In the genomic region with DNA sequence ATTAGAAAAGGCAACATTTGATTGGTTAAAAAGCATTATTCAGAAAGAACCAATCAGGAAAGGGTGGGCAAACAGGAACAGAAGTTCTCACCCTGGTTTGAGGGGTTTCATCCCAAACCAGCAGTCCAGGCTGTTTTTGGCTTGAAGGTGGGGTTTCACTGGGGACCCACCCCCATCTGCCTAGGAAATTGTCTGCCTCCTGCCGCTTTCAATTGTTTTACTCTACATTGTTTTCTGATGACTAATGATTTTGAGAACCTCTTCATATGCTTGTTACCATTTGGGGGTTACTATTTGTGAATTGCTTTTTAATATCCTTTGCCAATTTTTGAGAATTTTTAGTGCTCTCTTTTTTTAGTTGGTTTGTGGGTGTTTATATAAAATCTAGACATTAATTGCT, we compare ENCODE assay signal across 24 cellular contexts. TPM values are rescaled to one million over a fixed set of nuclear protein-coding genes. Genes with fewer than 3 reads are reported as not detected.
DNase-seq lines count a peak whose midpoint lies in the region; ATAC-seq, FAIRE-seq and TF ChIP-seq lines count a peak whose summit lies in the region.
"Had no signal": no experiment of that assay in that cellular context is flagged by ENCODE, and none has a peak within 500 bp of the region (broad histone marks: within the 10 kb centered on the region; RNA-seq: fewer than 3 reads in every experiment).

No MANE protein-coding gene starts in this region.

- H3K4me1 Mint-ChIP-seq in progenitor cell of endocrine pancreas (ENCODE audit: low read depth) = peaks cover 23% of the 10 kb centered on the region

- H3K27ac Mint-ChIP-seq in progenitor cell of endocrine pancreas = no peak overlapping the region
- H3K27ac Mint-ChIP-seq: activated CD8-positive, alpha-beta T cell treated with anti-CD3 and anti-CD28 coated beads for 36 hours; H9; stimulated activated naive CD8-positive, alpha-beta T cell treated with anti-CD3 and anti-CD28 coated beads, Interleukin-15, Interleukin-2, amounts not matched to agents 100 ng/mL and 50 ng/mL, for 24 hours had no signal

- peaks cover 0 to 8% of the 10 kb centered on the region in 2 experiments; a peak in 3 of 5 replicates for H3K27me3 ChIP-seq in HepG2 (ENCODE audit: control insufficient read depth in 1 of 2, insufficient read depth in 2 of 2, low read length in 2 of 2)
- no peaks in the 10 kb centered on the region for H3K27me3 ChIP-seq in right lobe of liver
- H3K27me3 ChIP-seq: tibial nerve had no signal

- H3K4me3 Mint-ChIP-seq in progenitor cell of endocrine pancreas (ENCODE audit: low read depth) = no peak overlapping the region
- H3K4me3 Mint-ChIP-seq: activated CD8-positive, alpha-beta T cell treated with anti-CD3 and anti-CD28 coated beads for 36 hours; stimulated activated naive CD8-positive, alpha-beta T cell treated with anti-CD3 and anti-CD28 coated beads, Interleukin-15, Interleukin-2, amounts not matched to agents 100 ng/mL and 50 ng/mL, for 24 hours had no signal

- H2AFZ ChIP-seq in HepG2 (ENCODE audit: low read length) = no peak overlapping the region

- CTCF ChIA-PET in HepG2 (lab: Yijun Ruan, JAX; ENCODE audit: low intra/inter-chr PET ratio, low total read pairs) = no interaction called here

- H3K9ac ChIP-seq in HepG2 (ENCODE audit: insufficient read depth, low read depth, low read length) = no peak overlapping the region

- H3K4me2 ChIP-seq in HepG2 (ENCODE audit: low read depth, low read length) = no peak overlapping the region

- 0 out of 5 replicates have a peak, but pooled peaks cover 0 to 1% of the 10 kb centered on the region in 2 experiments for H3K36me3 ChIP-seq in HepG2 (replicated peaks in 1 of 2; ENCODE audit: control insufficient read depth in 1 of 2, insufficient read depth in 2 of 2, low read length in 2 of 2)
- no peaks in the 10 kb centered on the region for H3K36me3 ChIP-seq in right lobe of liver
- H3K36me3 ChIP-seq: tibial nerve had no signal

- WGBS in HepG2 (ENCODE audit: low lambda C conversion rate) = 83% methylated on average over 1 of the region's 1 CpG
- WGBS in right lobe of liver (ENCODE audit: insufficient coverage, low coverage, low lambda C conversion rate, missing lambda C conversion rate) = 100% methylated on average over 1 of the region's 1 CpG

- no peaks in the 10 kb centered on the region for H3K36me3 Mint-ChIP-seq in progenitor cell of endocrine pancreas (ENCODE audit: insufficient read depth)

- TF ChIP-seq CTCF in HepG2 (CRISPR knock-in tag; IDR thresholded peaks at IDR 0.05) (no peak), right lobe of liver (IDR thresholded peaks at IDR 0.05) (no peak), astrocyte of the spinal cord (IDR thresholded peaks at IDR 0.05; ENCODE audit: low read depth, low read length) (no peak), progenitor cell of endocrine pancreas (IDR thresholded peaks at IDR 0.05; ENCODE audit: unreplicated experiment) (no peak)

- TF ChIP-seq POLR2A in HepG2 (IDR thresholded peaks at IDR 0.05; ENCODE audit: insufficient read depth in 1 of 2, low read depth in 2 of 2, low read length in 2 of 2) (no peak), right lobe of liver (IDR thresholded peaks at IDR 0.05) (no peak)

- intact Hi-C loops in HepG2 (cut with micrococcal nuclease; ENCODE audit: unreplicated experiment) = no loop called here
- intact Hi-C loops in right lobe of liver (cut with DNase I) = no loop called here

- no peak for FAIRE-seq in HepG2 (lab: Jason Lieb, UNC)
- FAIRE-seq: keratinocyte had no signal

- H3K79me2 ChIP-seq in HepG2 (ENCODE audit: insufficient read depth, low read length) = peaks cover 11% of the 10 kb centered on the region

- DNase-seq in HepG2 (ENCODE audit: low spot score) (no peak), right lobe of liver (no peak), astrocyte of the spinal cord (ENCODE audit: low read depth, low spot score) (peak; percentile 7), islet precursor cell (peak; percentile 14), progenitor cell of endocrine pancreas (ENCODE audit: low spot score, unreplicated experiment) (no peak), G401 (ENCODE audit: low spot score) (no peak), NCI-H748 treated with DMSO at 0.1 percent for 48 hours (lab: John Stamatoyannopoulos, UW) (no peak), iPS-NIHi11 (ENCODE audit: low spot score) (no peak)
- DNase-seq: activated CD8-positive, alpha-beta T cell treated with anti-CD3 and anti-CD28 coated beads for 36 hours; activated T-cell treated with anti-CD3 and anti-CD28 coated beads, Interleukin-2, amount 50 U/mL, for 1 hour; COR-L47; DND-41; erythroblast; foreskin melanocyte; Karpas-422; NCI-H187 treated with DMSO at 0.1 percent for 48 hours; NCI-H2227 treated with DMSO at 0.1 percent for 48 hours; stimulated activated CD4-positive, alpha-beta T cell treated with anti-CD3 and anti-CD28 coated beads, Interleukin-4, amount 100 ng/mL, for 24 hours had no signal

- H3K27me3 Mint-ChIP-seq in progenitor cell of endocrine pancreas = no peaks in the 10 kb centered on the region
- H3K27me3 Mint-ChIP-seq: activated CD8-positive, alpha-beta T cell treated with anti-CD3 and anti-CD28 coated beads for 36 hours; stimulated activated naive CD8-positive, alpha-beta T cell treated with anti-CD3 and anti-CD28 coated beads, Interleukin-15, Interleukin-2, amounts not matched to agents 100 ng/mL and 50 ng/mL, for 24 hours had no signal

- TF ChIP-seq EP300 in HepG2 (IDR thresholded peaks at IDR 0.05; ENCODE audit: low read depth in 2 of 2, low read length in 2 of 2) = no peak
- no peak for TF ChIP-seq EP300 in HepG2 (CRISPR knock-in tag; IDR thresholded peaks at IDR 0.05; ENCODE audit: borderline replicate concordance)

- H3K4me1 ChIP-seq in HepG2 (ENCODE audit: insufficient read depth, low read length) = peaks cover 49% of the 10 kb centered on the region
- H3K4me1 ChIP-seq in right lobe of liver = peaks cover 0 to 25% (median 4%) of the 10 kb centered on the region in 4 donors

- H4K20me1 ChIP-seq in HepG2 (ENCODE audit: insufficient read depth, low read length) = peaks cover 3% of the 10 kb centered on the region; the same call in 1 of the 2 replicates

- H3K9me3 ChIP-seq in HepG2 (ENCODE audit: low read length) = no peaks in the 10 kb centered on the region
- H3K9me3 ChIP-seq in right lobe of liver = no peaks in the 10 kb centered on the region
- H3K9me3 ChIP-seq: tibial nerve had no signal

- in situ Hi-C loops in HepG2 (cut with HindIII; ENCODE audit: extremely low pct_ligation_motif_present, low pct_unique_long_range_greater_than_20kb) (no loop called here), astrocyte of the spinal cord (cut with HindIII; ENCODE audit: low sequenced_read_pairs) (no loop called here), G401 (cut with HindIII; ENCODE audit: low sequenced_read_pairs) (no loop called here)

- H3K4me3 ChIP-seq in HepG2 (replicated peaks in 1 of 3; ENCODE audit: insufficient read depth in 1 of 3, low read depth in 2 of 3, low read length in 3 of 3) (no peak overlapping the region), right lobe of liver (no peak overlapping the region), astrocyte of the spinal cord (ENCODE audit: low read depth, low read length) (no peak overlapping the region)
- H3K4me3 ChIP-seq: lung, tibial nerve had no signal

- TF ChIP-seq RAD21 in HepG2 (CRISPR knock-in tag; IDR thresholded peaks at IDR 0.05) = no peak

- H3K9me3 Mint-ChIP-seq in progenitor cell of endocrine pancreas (ENCODE audit: low read depth) = peaks cover 1% of the 10 kb centered on the region
- H3K9me3 Mint-ChIP-seq: activated CD8-positive, alpha-beta T cell treated with anti-CD3 and anti-CD28 coated beads for 36 hours; stimulated activated naive CD8-positive, alpha-beta T cell treated with anti-CD3 and anti-CD28 coated beads, Interleukin-15, Interleukin-2, amounts not matched to agents 100 ng/mL and 50 ng/mL, for 24 hours had no signal

- POLR2A ChIA-PET in HepG2 (lab: Yijun Ruan, JAX) = no interaction called here

- no TSS peak for BruUV-seq in HepG2 (replicated peaks; lab: Mats Ljungman, UMichigan)

- H3K27ac ChIP-seq in HepG2 (ENCODE audit: extremely low read length, insufficient read depth, low read length) (no peak overlapping the region), right lobe of liver (no peak overlapping the region)
- H3K27ac ChIP-seq: tibial nerve had no signal

- ATAC-seq in HepG2 (no peak), right lobe of liver (no peak)
- ATAC-seq: activated CD4-positive, CD25-positive, alpha-beta regulatory T cell treated with anti-CD3 and anti-CD28 coated beads, Interleukin-2, amount 50 U/mL, for 24 hours; activated CD8-positive, alpha-beta T cell treated with anti-CD3 and anti-CD28 coated beads for 36 hours had no signal

TF ChIP-seq in HepG2, 621 proteins besides CTCF, POLR2A, EP300 and RAD21 (continues in another document):
- TF ChIP-seq ZNF12 (CRISPR knock-in tag; IDR thresholded peaks at IDR 0.05) = no peak
- TF ChIP-seq ZC3H13 (CRISPR knock-in tag; IDR thresholded peaks at IDR 0.05) = no peak
- TF ChIP-seq MAFK (conservative IDR thresholded peaks at IDR 0.05 in 1 of 2, IDR thresholded peaks at IDR 0.05 in 1 of 2; ENCODE audit: low read length in 2 of 2) = peak; percentile 53 to 61

RNA-seq across cellular contexts. Expression of a gene that starts 3.3 kb away (rescaled TPM):
- total RNA-seq in HepG2 (2016; rRNA removed; fragmentation: Illumina TruSeq; extraction: Trizol) (168 and 177 TPM in 2 replicates), right lobe of liver (100 to 1,000 TPM; 165 to 375 (median 230) TPM), progenitor cell of endocrine pancreas (147 and 162 TPM in 2 replicates)
- 166 and 201 TPM in 2 replicates for total RNA-seq in HepG2 (2016; cell fraction: cytosol; rRNA removed; fragmentation: Illumina TruSeq; extraction: Trizol; ENCODE audit: low read depth)
- total RNA-seq in HepG2 (2016; cell fraction: insoluble cytoplasmic fraction; rRNA removed; fragmentation: Illumina TruSeq; extraction: Trizol) = 178 and 182 TPM in 2 replicates
- total RNA-seq in HepG2 (2016; cell fraction: membrane; rRNA removed; fragmentation: Illumina TruSeq; extraction: Trizol) = 211 and 254 TPM in 2 replicates
- total RNA-seq in HepG2 (2016; cell fraction: nucleus; rRNA removed; fragmentation: Illumina TruSeq; extraction: Trizol) = 58.9 and 64.6 TPM in 2 replicates
- 95.3 and 98.9 TPM in 2 replicates for polyA plus RNA-seq in HepG2 (2011; rRNA removed)
- polyA plus RNA-seq in HepG2 (2011; cell fraction: cytosol; rRNA removed) = 107 and 123 TPM in 2 replicates
- 40.3 and 45.6 TPM in 2 replicates for polyA plus RNA-seq in HepG2 (2011; cell fraction: nucleus; rRNA removed)
- 117 and 152 TPM in 2 replicates for polyA plus RNA-seq in HepG2 (2012)
- polyA plus RNA-seq in HepG2 (2016; cell fraction: cytosol; fragmentation: Illumina TruSeq; extraction: Trizol; ENCODE audit: low read depth) = 235 and 300 TPM in 2 replicates
- polyA plus RNA-seq in HepG2 (2016; cell fraction: insoluble cytoplasmic fraction; fragmentation: Illumina TruSeq; extraction: Trizol; ENCODE audit: low read depth) = 237 and 249 TPM in 2 replicates
- 271 and 309 TPM in 2 replicates for polyA plus RNA-seq in HepG2 (2016; cell fraction: membrane; fragmentation: Illumina TruSeq; extraction: Trizol; ENCODE audit: low read depth)
- polyA plus RNA-seq in HepG2 (2016; cell fraction: nucleus; fragmentation: Illumina TruSeq; extraction: Trizol; ENCODE audit: insufficient read depth, low read depth) = 131 and 135 TPM in 2 replicates
- polyA minus RNA-seq in HepG2 (2011; rRNA and poly(A)+ RNA removed; ENCODE audit: low replicate concordance) = 47.4 and 68.6 TPM in 2 replicates
- 36.4 and 44.0 TPM in 2 replicates for polyA minus RNA-seq in HepG2 (2011; cell fraction: cytosol; rRNA and poly(A)+ RNA removed)
- polyA minus RNA-seq in HepG2 (2011; cell fraction: nucleus; rRNA and poly(A)+ RNA removed) = 21.6 and 28.6 TPM in 2 replicates
- total RNA-seq in G401 (2014; rRNA removed; shearing (Covaris generic)) = 65.8 and 115 TPM in 2 replicates

Comparison
In these comparisons a context has a peak if more than half of its experiments do, and no peak if none do; other contexts are left out.
1. DNase-seq: peak in astrocyte of the spinal cord (single experiment) and islet precursor cell (single experiment); none in HepG2 (single experiment), right lobe of liver (0 of 3), progenitor cell of endocrine pancreas (single experiment), G401 (single experiment), NCI-H748 treated with DMSO at 0.1 percent for 48 hours (single experiment) and iPS-NIHi11 (single experiment).